1 cellular context compared by ENCODE assay signal in the genomic region with DNA sequence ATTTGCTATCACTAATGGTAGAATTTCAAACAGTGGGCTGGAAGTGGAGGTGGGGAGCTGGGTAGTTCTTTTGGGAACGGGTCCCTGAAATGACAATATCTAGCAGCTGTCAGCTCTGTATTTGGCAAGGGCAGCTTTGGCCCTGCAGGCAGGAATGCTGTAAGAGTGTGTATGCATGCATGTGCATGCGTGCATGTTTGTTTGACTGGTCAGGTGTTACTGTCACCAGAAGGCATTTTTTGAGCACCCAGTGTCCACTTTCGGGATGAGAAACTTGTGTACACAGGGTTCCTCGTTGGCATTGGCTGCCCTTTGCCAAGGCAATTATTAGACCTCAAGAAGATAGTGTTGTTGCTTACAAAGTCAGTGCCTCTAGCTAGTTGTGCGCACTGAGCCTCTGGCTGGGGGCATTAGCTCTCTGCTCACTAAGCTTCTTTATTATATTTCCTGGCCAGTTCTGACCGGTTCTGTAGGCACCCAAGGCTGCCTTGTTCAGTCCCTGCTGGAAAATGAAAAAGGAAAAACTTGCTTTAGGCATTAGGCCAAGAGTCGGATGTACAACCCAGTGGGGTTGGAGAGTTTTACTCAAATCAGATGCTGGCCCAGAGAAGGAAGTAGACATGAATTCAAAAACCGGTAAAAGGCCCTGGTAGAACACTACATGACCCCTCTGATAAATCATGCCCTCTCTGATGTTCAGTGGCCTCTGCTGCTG.
TF ChIP-seq lines count a peak whose summit lies in the region.

No MANE protein-coding gene starts in this region.

TF ChIP-seq in HCT116, 20 proteins besides CTCF, POLR2A, EP300 and RAD21 (continued from another document):
- TF ChIP-seq, protein P1, sequence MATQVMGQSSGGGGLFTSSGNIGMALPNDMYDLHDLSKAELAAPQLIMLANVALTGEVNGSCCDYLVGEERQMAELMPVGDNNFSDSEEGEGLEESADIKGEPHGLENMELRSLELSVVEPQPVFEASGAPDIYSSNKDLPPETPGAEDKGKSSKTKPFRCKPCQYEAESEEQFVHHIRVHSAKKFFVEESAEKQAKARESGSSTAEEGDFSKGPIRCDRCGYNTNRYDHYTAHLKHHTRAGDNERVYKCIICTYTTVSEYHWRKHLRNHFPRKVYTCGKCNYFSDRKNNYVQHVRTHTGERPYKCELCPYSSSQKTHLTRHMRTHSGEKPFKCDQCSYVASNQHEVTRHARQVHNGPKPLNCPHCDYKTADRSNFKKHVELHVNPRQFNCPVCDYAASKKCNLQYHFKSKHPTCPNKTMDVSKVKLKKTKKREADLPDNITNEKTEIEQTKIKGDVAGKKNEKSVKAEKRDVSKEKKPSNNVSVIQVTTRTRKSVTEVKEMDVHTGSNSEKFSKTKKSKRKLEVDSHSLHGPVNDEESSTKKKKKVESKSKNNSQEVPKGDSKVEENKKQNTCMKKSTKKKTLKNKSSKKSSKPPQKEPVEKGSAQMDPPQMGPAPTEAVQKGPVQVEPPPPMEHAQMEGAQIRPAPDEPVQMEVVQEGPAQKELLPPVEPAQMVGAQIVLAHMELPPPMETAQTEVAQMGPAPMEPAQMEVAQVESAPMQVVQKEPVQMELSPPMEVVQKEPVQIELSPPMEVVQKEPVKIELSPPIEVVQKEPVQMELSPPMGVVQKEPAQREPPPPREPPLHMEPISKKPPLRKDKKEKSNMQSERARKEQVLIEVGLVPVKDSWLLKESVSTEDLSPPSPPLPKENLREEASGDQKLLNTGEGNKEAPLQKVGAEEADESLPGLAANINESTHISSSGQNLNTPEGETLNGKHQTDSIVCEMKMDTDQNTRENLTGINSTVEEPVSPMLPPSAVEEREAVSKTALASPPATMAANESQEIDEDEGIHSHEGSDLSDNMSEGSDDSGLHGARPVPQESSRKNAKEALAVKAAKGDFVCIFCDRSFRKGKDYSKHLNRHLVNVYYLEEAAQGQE (IDR thresholded peaks at IDR 0.05; ENCODE audit: low read depth): no peak
- TF ChIP-seq ZNF274 (IDR thresholded peaks at IDR 0.05; ENCODE audit: low read depth, low read length) (no peak), JUND (IDR thresholded peaks at IDR 0.05) (no peak), CBX3 (IDR thresholded peaks at IDR 0.05; ENCODE audit: low read depth) (no peak)
